ENCODE assay signal across 20 cellular contexts in genomic region chr10:98435178-98435577, GRCh38.
"Had no signal": no experiment of that assay in that cellular context is flagged by ENCODE, and none has a peak within 500 bp of the region (broad histone marks: within the 10 kb centered on the region; RNA-seq: fewer than 3 reads in every experiment).

No MANE protein-coding gene starts in this region.

- DNase-seq: Kasumi-1, MM.1S, NCI-H1105, NCI-H1436, NCI-H187, NCI-H2029, NCI-H2081 treated with DMSO at 0.1 percent for 48 hours, NCI-H2171, NCI-H226, NCI-H446, NCI-H510A, NCI-H524 treated with DMSO at 0.1 percent for 48 hours, NCI-H69, NCI-H774, SHP77, SK-N-SH, SW 1271 had no signal

- H3K9me2 ChIP-seq: SK-N-SH had no signal

- H3K9ac ChIP-seq: KMS-11, SK-N-SH had no signal

- H3K4me2 ChIP-seq: KMS-11, SK-N-SH had no signal

- H3K27ac ChIP-seq: KMS-11, RWPE1 had no signal

- ATAC-seq: Panc1 had no signal
